ENCODE assay signal across 8 cellular contexts in genomic region chr10:98267894-98268693, GRCh38. TPM values are rescaled to one million over a fixed set of nuclear protein-coding genes. Genes with fewer than 3 reads are reported as not detected.
A peak's percentile ranks its signal among the peaks of the same experiment; 100 is the strongest.
DNase-seq lines count a peak whose midpoint lies in the region; ATAC-seq, FAIRE-seq and TF ChIP-seq lines count a peak whose summit lies in the region.

Gene LOXL4 (minus strand): TSS chr10:98268194. CDS start chr10:98263019, 5,175 bp downstream.

- H3K36me3 ChIP-seq in OCI-LY3 (replicated peaks; ENCODE audit: low read depth, low read length) (no peaks in the 10 kb centered on the region), H1 (ENCODE audit: control insufficient read depth in 2 of 4, insufficient read depth in 4 of 4, low read length in 3 of 4) (no peaks in the 10 kb centered on the region), mesodermal cell (ENCODE audit: control insufficient read depth, insufficient read depth, low read length) (no peaks in the 10 kb centered on the region), aorta (ENCODE audit: control insufficient read depth in 1 of 2, insufficient read depth in 2 of 2, low read length in 1 of 2) (no peaks in the 10 kb centered on the region)

- H2AFZ ChIP-seq in OCI-LY3 (ENCODE audit: low read depth, low read length), result peak within 1 kb of the TSS; percentile 74
- H2AFZ ChIP-seq in H1 (ENCODE audit: low read length), result peak within 1 kb of the TSS; percentile 90; the same call in 1 of the 2 replicates

- H3K4ac ChIP-seq in H1 (replicated peaks; ENCODE audit: insufficient read length, low read depth, low read length), result no peak within 1 kb of the TSS

- no peak for TF ChIP-seq RAD21 in H1 (IDR thresholded peaks at IDR 0.05 in 1 of 2, conservative IDR thresholded peaks at IDR 0.05 in 1 of 2; ENCODE audit: low read depth in 2 of 2, low read length in 2 of 2)

- H3K18ac ChIP-seq in H1 (ENCODE audit: extremely low read depth, low read length), result no peak within 1 kb of the TSS; the same call in 1 of the 2 replicates

- peak within 1 kb of the TSS; percentile 48 for H4K91ac ChIP-seq in H1 (replicated peaks; ENCODE audit: insufficient read length, low read length)

- H3K4me3 ChIP-seq in OCI-LY3 (ENCODE audit: low read length) (peak within 1 kb of the TSS; percentile 80), H1 (ENCODE audit: extremely low read depth in 1 of 4, insufficient read depth in 2 of 4, low read depth in 3 of 4, low read length in 4 of 4) (peak within 1 kb of the TSS; percentile 45 to 67 (median 56)), mesodermal cell (ENCODE audit: extremely low read depth, insufficient read depth, low read length, poor library complexity, severe bottlenecking) (peak within 1 kb of the TSS; percentile 18), aorta (ENCODE audit: low read length in 2 of 2) (peak within 1 kb of the TSS; percentile 30 to 35)

- H3K79me2 ChIP-seq in OCI-LY3 (ENCODE audit: low read length) (no peaks in the 10 kb centered on the region), H1 (ENCODE audit: control insufficient read depth in 1 of 2, insufficient read depth in 2 of 2, low read length in 2 of 2) (no peaks in the 10 kb centered on the region)

- H3K14ac ChIP-seq in H1 (ENCODE audit: insufficient read length), result no peak within 1 kb of the TSS

- no peak within 1 kb of the TSS for H3K56ac ChIP-seq in H1 (replicated peaks; ENCODE audit: insufficient read length, low read depth, low read length)

- FAIRE-seq in H1 (lab: Jason Lieb, UNC), result no peak

- no peak for TF ChIP-seq EP300 in H1 (IDR thresholded peaks at IDR 0.05; ENCODE audit: borderline replicate concordance in 1 of 2, low read depth in 2 of 2, low read length in 2 of 2)

- no peak for TF ChIP-seq CTCF in OCI-LY3 (IDR thresholded peaks at IDR 0.05; ENCODE audit: low read depth, low read length)
- TF ChIP-seq CTCF in H1 (IDR thresholded peaks at IDR 0.05; ENCODE audit: control extremely low read depth in 1 of 3, insufficient read depth in 1 of 3, low read depth in 1 of 3, low read length in 3 of 3), result no peak

- H3K36me3 Mint-ChIP-seq in activated CD4-positive, alpha-beta memory T cell treated with anti-CD3 and anti-CD28 coated beads for 36 hours, result no peaks in the 10 kb centered on the region
- H3K36me3 Mint-ChIP-seq in activated CD4-positive, alpha-beta memory T cell treated with anti-CD3 and anti-CD28 coated beads, Interleukin-2, amount 10 ng/mL, durations not matched to agents 7 days and 5 days (ENCODE audit: low read depth), result no peaks in the 10 kb centered on the region

- H2BK5ac ChIP-seq in H1 (ENCODE audit: low read depth, low read length), result no peak within 1 kb of the TSS

- no peak within 1 kb of the TSS for H3K27ac Mint-ChIP-seq in activated CD4-positive, alpha-beta memory T cell treated with anti-CD3 and anti-CD28 coated beads for 36 hours
- H3K27ac Mint-ChIP-seq in activated CD4-positive, alpha-beta memory T cell treated with anti-CD3 and anti-CD28 coated beads, Interleukin-2, amount 10 ng/mL, durations not matched to agents 7 days and 5 days, result no peak within 1 kb of the TSS

- H2BK12ac ChIP-seq in H1 (ENCODE audit: low read depth, low read length), result peak within 1 kb of the TSS; percentile 7; the same call in 1 of the 2 replicates

- peaks cover 3% of the 10 kb centered on the region; the same call in 1 of the 2 replicates for H3K4me1 ChIP-seq in OCI-LY3 (ENCODE audit: low read length)
- H3K4me1 ChIP-seq in H1 (replicated peaks in 1 of 4; ENCODE audit: control insufficient read depth in 3 of 4, insufficient read depth in 4 of 4, low read length in 3 of 4), result peaks cover 0 to 16% (median 9%) of the 10 kb centered on the region in 4 experiments; a peak in 6 of 7 replicates
- H3K4me1 ChIP-seq in mesodermal cell (ENCODE audit: control insufficient read depth, insufficient read depth, low read length, poor library complexity, severe bottlenecking), result peaks cover 46% of the 10 kb centered on the region
- no peaks in the 10 kb centered on the region for H3K4me1 ChIP-seq in aorta (ENCODE audit: control insufficient read depth in 1 of 2, insufficient read depth in 2 of 2, low read length in 2 of 2)

- H3K4me3 Mint-ChIP-seq in activated CD4-positive, alpha-beta memory T cell treated with anti-CD3 and anti-CD28 coated beads for 36 hours, result peak within 1 kb of the TSS; percentile 50
- no peak within 1 kb of the TSS for H3K4me3 Mint-ChIP-seq in activated CD4-positive, alpha-beta memory T cell treated with anti-CD3 and anti-CD28 coated beads, Interleukin-2, amount 10 ng/mL, durations not matched to agents 7 days and 5 days

- peak within 1 kb of the TSS; percentile 59 for H3K9ac ChIP-seq in OCI-LY3 (ENCODE audit: low read length)
- H3K9ac ChIP-seq in H1 (replicated peaks in 1 of 4; ENCODE audit: extremely low read depth in 1 of 4, low read depth in 3 of 4, low read length in 3 of 4), result peak within 1 kb of the TSS in 1 of 4 experiments; percentile 22; a peak in 2 of 7 replicates

- no peaks in the 10 kb centered on the region for H3K79me1 ChIP-seq in H1 (ENCODE audit: low read depth, low read length)

- intact Hi-C loops in activated CD4-positive, alpha-beta memory T cell treated with anti-CD3 and anti-CD28 coated beads for 36 hours (cut with micrococcal nuclease), result no loop called here
- intact Hi-C loops in aorta (cut with DNase I), result loop anchor here in 1 of 2 donors (2.0 to 10.0 kb wide), 2 partner anchors 47 to 147 kb away; partner anchors contain the start of gene PYROXD2

- no peak within 1 kb of the TSS for H2BK20ac ChIP-seq in H1 (ENCODE audit: low read length)

- H3K27ac ChIP-seq in OCI-LY3 (ENCODE audit: low read length), result no peak within 1 kb of the TSS
- no peak within 1 kb of the TSS for H3K27ac ChIP-seq in H1 (ENCODE audit: low read depth, low read length)
- H3K27ac ChIP-seq in mesodermal cell (ENCODE audit: low read depth, low read length, severe bottlenecking), result peak within 1 kb of the TSS; percentile 71
- peak within 1 kb of the TSS; percentile 40 to 91 for H3K27ac ChIP-seq in aorta (ENCODE audit: low read depth in 1 of 2, low read length in 2 of 2)

- ATAC-seq in aorta (ENCODE audit: low FRiP score) (peak; percentile 47), HG03095 (IDR thresholded peaks at IDR 0.05; ENCODE audit: unreplicated experiment) (no peak)

- no peaks in the 10 kb centered on the region for H3K27me3 ChIP-seq in OCI-LY3 (ENCODE audit: low read depth, low read length)
- H3K27me3 ChIP-seq in H1 (replicated peaks in 1 of 4; ENCODE audit: control insufficient read depth in 3 of 4, extremely low read depth in 1 of 4, insufficient read depth in 3 of 4, low read length in 3 of 4), result peaks cover 0 to 12% (median 5%) of the 10 kb centered on the region in 4 experiments; a peak in 4 of 7 replicates
- no peaks in the 10 kb centered on the region for H3K27me3 ChIP-seq in aorta (ENCODE audit: control insufficient read depth in 1 of 2, insufficient read depth in 2 of 2, low read length in 1 of 2)

- H3K9me3 ChIP-seq in OCI-LY3 (ENCODE audit: insufficient read depth, low read length) (no peaks in the 10 kb centered on the region), H1 (ENCODE audit: insufficient read depth in 2 of 2, low read depth in 1 of 2, low read length in 1 of 2) (no peaks in the 10 kb centered on the region), mesodermal cell (ENCODE audit: control insufficient read depth, low read length) (no peaks in the 10 kb centered on the region), aorta (ENCODE audit: control insufficient read depth, low read length) (no peaks in the 10 kb centered on the region)

- no peak within 1 kb of the TSS for H3K23ac ChIP-seq in H1 (ENCODE audit: insufficient read length)

- peaks cover 1% of the 10 kb centered on the region for H3K4me1 Mint-ChIP-seq in activated CD4-positive, alpha-beta memory T cell treated with anti-CD3 and anti-CD28 coated beads for 36 hours (ENCODE audit: low read depth)
- no peaks in the 10 kb centered on the region for H3K4me1 Mint-ChIP-seq in activated CD4-positive, alpha-beta memory T cell treated with anti-CD3 and anti-CD28 coated beads, Interleukin-2, amount 10 ng/mL, durations not matched to agents 7 days and 5 days

- H2BK120ac ChIP-seq in H1 (replicated peaks; ENCODE audit: low read depth, low read length), result no peak within 1 kb of the TSS

- POLR2A ChIA-PET in activated CD4-positive, alpha-beta memory T cell treated with anti-CD3 and anti-CD28 coated beads for 36 hours (lab: Charles Lee), result interaction anchor here (0.5 to 0.7 kb wide), 2 partner anchors 83 to 167 kb away, joined by 3 read pairs; no protein-coding TSS in a partner anchor
- POLR2A ChIA-PET in activated CD4-positive, alpha-beta memory T cell treated with anti-CD3 and anti-CD28 coated beads, Interleukin-2, amount 10 ng/mL, durations not matched to agents 7 days and 5 days (lab: Charles Lee), result no interaction called here
- POLR2A ChIA-PET in H1 (lab: Charles Lee; ENCODE audit: partially characterized antibody), result interaction anchor here (0.6 kb wide), 1 partner anchor 174 kb away, joined by 3 read pairs; no protein-coding TSS in a partner anchor

- 63% methylated on average over 3 of the region's 75 CpGs; no CpG with 5 or more reads in 1 of the 2 experiments for WGBS in H1 (ENCODE audit: extremely low coverage in 1 of 2, insufficient coverage in 1 of 2, insufficient read length in 1 of 2, insufficient replicate concordance in 2 of 2, low coverage in 1 of 2, low lambda C conversion rate in 2 of 2, missing lambda C conversion rate in 1 of 2), 2 experiments
- 13 to 25% methylated on average over 24 to 46 of the region's 75 CpGs for WGBS in mesodermal cell (ENCODE audit: insufficient coverage in 2 of 2), 2 experiments
- 2 to 4% methylated on average over 24 to 75 of the region's 75 CpGs for WGBS in aorta, 2 donors

- CTCF ChIA-PET in activated CD4-positive, alpha-beta memory T cell treated with anti-CD3 and anti-CD28 coated beads for 36 hours (lab: Charles Lee), result interaction anchor here (3.1 kb wide), 1 partner anchor 98 kb away, joined by 10 read pairs; no protein-coding TSS in a partner anchor
- CTCF ChIA-PET in activated CD4-positive, alpha-beta memory T cell treated with anti-CD3 and anti-CD28 coated beads, Interleukin-2, amount 10 ng/mL, durations not matched to agents 7 days and 5 days (lab: Charles Lee), result no interaction called here
- CTCF ChIA-PET in H1 (lab: Charles Lee; ENCODE audit: partially characterized antibody), result interaction anchor here (0.6 to 8.3 kb wide), 15 partner anchors 18 to 158 kb away, joined by 3 to 117 read pairs (median 4); no protein-coding TSS in a partner anchor

- no peak for DNase-seq in activated CD4-positive, alpha-beta memory T cell treated with anti-CD3 and anti-CD28 coated beads for 36 hours
- DNase-seq in activated CD4-positive, alpha-beta memory T cell treated with anti-CD3 and anti-CD28 coated beads, Interleukin-2, amount 10 ng/mL, durations not matched to agents 7 days and 5 days, result no peak
- DNase-seq in H1 (ENCODE audit: low read depth in 1 of 2, low spot score in 2 of 2) (no peak), aorta (no peak), NCI-H187 treated with DMSO at 0.1 percent for 48 hours (lab: John Stamatoyannopoulos, UW) (no peak)

- H2BK15ac ChIP-seq in H1 (ENCODE audit: low read length), result 0 out of 2 replicates have a peak within 1 kb of the TSS, but pooled peaks have one; percentile 5

- H3K9me3 Mint-ChIP-seq in activated CD4-positive, alpha-beta memory T cell treated with anti-CD3 and anti-CD28 coated beads for 36 hours, result no peaks in the 10 kb centered on the region
- no peaks in the 10 kb centered on the region for H3K9me3 Mint-ChIP-seq in activated CD4-positive, alpha-beta memory T cell treated with anti-CD3 and anti-CD28 coated beads, Interleukin-2, amount 10 ng/mL, durations not matched to agents 7 days and 5 days

- no peak within 1 kb of the TSS for H4K5ac ChIP-seq in H1 (ENCODE audit: insufficient read length, low read depth, low read length)

- no peak within 1 kb of the TSS; the same call in 1 of the 2 replicates for H4K8ac ChIP-seq in H1 (ENCODE audit: extremely low read depth, insufficient read depth, low read length)

- H2AK5ac ChIP-seq in H1 (ENCODE audit: low read depth, low read length), result no peak within 1 kb of the TSS

- no peaks in the 10 kb centered on the region for H4K20me1 ChIP-seq in OCI-LY3 (ENCODE audit: insufficient read depth, low read length)
- H4K20me1 ChIP-seq in H1 (replicated peaks in 1 of 2; ENCODE audit: control insufficient read depth in 1 of 2, insufficient read depth in 2 of 2, low read length in 2 of 2), result no peaks in the 10 kb centered on the region

- TF ChIP-seq POLR2A in H1 (IDR thresholded peaks at IDR 0.05; ENCODE audit: control extremely low read depth in 1 of 2, low read depth in 2 of 2, low read length in 2 of 2), result no peak

- peaks cover 2% of the 10 kb centered on the region; the same call in 1 of the 2 replicates for H3K23me2 ChIP-seq in H1 (ENCODE audit: low read depth, low read length)

- peaks cover 39% of the 10 kb centered on the region for H3K27me3 Mint-ChIP-seq in activated CD4-positive, alpha-beta memory T cell treated with anti-CD3 and anti-CD28 coated beads for 36 hours
- H3K27me3 Mint-ChIP-seq in activated CD4-positive, alpha-beta memory T cell treated with anti-CD3 and anti-CD28 coated beads, Interleukin-2, amount 10 ng/mL, durations not matched to agents 7 days and 5 days, result peaks cover 55% of the 10 kb centered on the region

- H3K4me2 ChIP-seq in OCI-LY3 (ENCODE audit: low read length) (peak within 1 kb of the TSS; percentile 77), H1 (ENCODE audit: insufficient read depth in 1 of 2, low read depth in 2 of 2, low read length in 2 of 2) (peak within 1 kb of the TSS; percentile 71 to 89)

RNA-seq across cellular contexts. Expression of gene LOXL4, which starts in this region (rescaled TPM):
- total RNA-seq in activated CD4-positive, alpha-beta memory T cell treated with anti-CD3 and anti-CD28 coated beads for 36 hours, result not detected
- not detected for total RNA-seq in activated CD4-positive, alpha-beta memory T cell treated with anti-CD3 and anti-CD28 coated beads, Interleukin-2, amount 10 ng/mL, durations not matched to agents 7 days and 5 days
- 0.13 and 0.42 TPM in 2 replicates for total RNA-seq in H1 (2021; fragmentation: NEBNext Ultra II Directional; extraction: Animal tissue kit (Norgen Biotek cat#: 25700))
- 0.27 and 0.42 TPM in 2 replicates for polyA plus RNA-seq in H1 (2011; rRNA removed)
- polyA plus RNA-seq in H1 (2011; cell fraction: cytosol; rRNA removed), result 0.31 TPM
- polyA plus RNA-seq in H1 (2011; cell fraction: nucleus; rRNA removed), result 0.90 TPM
- polyA plus RNA-seq in H1 (2012, experiment 1 of 2), result 0.23 to 0.35 TPM (median 0.30 TPM) in 4 replicates
- 0.14 TPM for polyA plus RNA-seq in H1 (2012, experiment 2 of 2)
- 0.30 TPM for polyA plus RNA-seq in H1 (2013, experiment 1 of 2)
- polyA plus RNA-seq in H1 (2013, experiment 2 of 2), result 0.22 TPM
- 0.28 and 0.39 TPM in 2 replicates for polyA minus RNA-seq in H1 (2011; rRNA and poly(A)+ RNA removed)
- not detected for polyA minus RNA-seq in H1 (2011; cell fraction: cytosol; rRNA and poly(A)+ RNA removed)
- polyA minus RNA-seq in H1 (2011; cell fraction: nucleus; rRNA and poly(A)+ RNA removed), result not detected
- polyA plus RNA-seq in mesodermal cell (2013, experiment 1 of 2), result 9.1 TPM
- polyA plus RNA-seq in mesodermal cell (2013, experiment 2 of 2), result 8.1 TPM
- 10 to 100 TPM; 15.5 to 29.9 TPM for total RNA-seq in aorta
- 1 to 10 TPM; 3.9 to 6.7 TPM for polyA plus RNA-seq in aorta

Comparison
In these comparisons a context has a peak if more than half of its experiments do, and no peak if none do; other contexts are left out.
1. RNA of gene LOXL4 (total RNA-seq): 15.5 to 29.9 TPM in aorta; 0.13 to 0.42 TPM in H1, not detected in activated CD4-positive, alpha-beta memory T cell treated with anti-CD3 and anti-CD28 coated beads, Interleukin-2, amount 10 ng/mL, durations not matched to agents 7 days and 5 days and not detected in activated CD4-positive, alpha-beta memory T cell treated with anti-CD3 and anti-CD28 coated beads for 36 hours; every median in the first group is over 10 times any median in the second.
2. H3K27ac ChIP-seq: peak in mesodermal cell (single experiment) and aorta (2 of 2); none in OCI-LY3 (single experiment) and H1 (single experiment).
3. H3K4me3 ChIP-seq: peak in every context shown above with its lines; median percentile 80 in OCI-LY3; 56 in H1; 32 in aorta; 18 in mesodermal cell.